Comparison of ENCODE assay signal across 8 cellular contexts in genomic region chr2:98508690-98509054, GRCh38.
DNase-seq lines count a peak whose midpoint lies in the region; ATAC-seq lines count a peak whose summit lies in the region.

No MANE protein-coding gene starts in this region.

- peak; percentile 48 for DNase-seq in NCI-H510A treated with DMSO at 0.1 percent for 48 hours (lab: John Stamatoyannopoulos, UW)
- peak; percentile 68 to 73 for DNase-seq in activated T-cell treated with anti-CD3 and anti-CD28 coated beads, Interleukin-2, amount 50 U/mL, for 48 hours
- DNase-seq in right cardiac atrium = peak; percentile 75 to 80 (median 76)
- peak in 2 of 3 experiments; percentile 38 to 59 for DNase-seq in stimulated activated CD4-positive, alpha-beta T cell treated with anti-CD3 and anti-CD28 coated beads, TNF-alpha, amount 100 ng/mL, for 4 hours (ENCODE audit: low read depth in 3 of 3)
- no peak for DNase-seq in NCI-H1930 (lab: John Stamatoyannopoulos, UW)

- H3K4me3 ChIP-seq in right cardiac atrium (ENCODE audit: low read length) = no peak overlapping the region

- intact Hi-C loops in right cardiac atrium (cut with DNase I) = no loop called here

- H3K9me3 ChIP-seq in right cardiac atrium (ENCODE audit: control insufficient read depth, low read length) = no peaks in the 10 kb centered on the region

- peaks cover 33% of the 10 kb centered on the region for H3K4me1 ChIP-seq in right cardiac atrium (ENCODE audit: control insufficient read depth, insufficient read depth, low read length)

- peak overlapping the region; percentile 61 for H3K27ac ChIP-seq in right cardiac atrium (ENCODE audit: low read length)

- ATAC-seq in right cardiac atrium = peak; percentile 72 to 83
- ATAC-seq in GM19328 (IDR thresholded peaks at IDR 0.05; ENCODE audit: unreplicated experiment) = no peak
- ATAC-seq in HG02763 (IDR thresholded peaks at IDR 0.05; ENCODE audit: unreplicated experiment) = no peak
- no peak for ATAC-seq in HG03378 (IDR thresholded peaks at IDR 0.05; ENCODE audit: unreplicated experiment)

- H3K27me3 ChIP-seq in right cardiac atrium (ENCODE audit: control insufficient read depth, insufficient read depth) = no peaks in the 10 kb centered on the region

- 41% methylated on average over 9 of the region's 9 CpGs for WGBS in right cardiac atrium

Comparison
In these comparisons a context has a peak if more than half of its experiments do, and no peak if none do; other contexts are left out.
1. DNase-seq: peak in NCI-H510A treated with DMSO at 0.1 percent for 48 hours (single experiment), activated T-cell treated with anti-CD3 and anti-CD28 coated beads, Interleukin-2, amount 50 U/mL, for 48 hours (2 of 2), right cardiac atrium (3 of 3) and stimulated activated CD4-positive, alpha-beta T cell treated with anti-CD3 and anti-CD28 coated beads, TNF-alpha, amount 100 ng/mL, for 4 hours (2 of 3); none in NCI-H1930 (0 of 2).
2. ATAC-seq: peak in right cardiac atrium (2 of 2); none in GM19328 (single experiment), HG02763 (single experiment) and HG03378 (single experiment).